In the genomic region with DNA sequence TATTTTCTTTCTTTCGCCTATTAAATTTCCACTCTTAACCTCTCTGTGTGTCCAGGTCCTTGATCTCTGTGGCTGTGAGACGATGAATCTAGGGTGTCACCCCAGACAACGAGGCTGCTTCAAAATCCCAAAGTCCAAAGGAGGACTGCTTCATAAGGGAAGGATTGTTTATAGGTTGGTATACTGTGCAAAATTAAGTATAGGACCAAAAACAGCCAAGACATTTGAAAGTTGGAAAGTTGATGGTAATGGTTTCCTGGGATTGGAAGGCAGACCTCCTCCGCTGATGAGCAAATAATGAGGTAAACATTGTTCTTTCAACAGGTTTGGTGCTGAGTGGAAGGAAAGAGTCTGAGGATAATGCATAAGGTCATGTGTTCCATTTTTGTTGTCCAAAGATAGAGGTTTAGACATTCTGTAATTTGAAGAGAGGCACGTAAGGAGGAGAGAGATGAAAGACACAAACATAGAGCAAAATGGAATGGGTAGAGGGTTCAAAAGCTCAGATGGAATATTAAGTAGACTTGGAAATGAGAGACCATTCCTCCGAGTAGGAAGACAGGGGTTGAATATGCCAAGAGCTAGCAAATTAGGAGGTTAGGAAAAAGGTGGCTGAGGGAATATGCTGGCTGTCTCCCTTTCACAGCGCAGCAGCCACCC, we compare ENCODE assay signal across 8 cellular contexts. TPM values are rescaled to one million over a fixed set of nuclear protein-coding genes. Genes with fewer than 3 reads are reported as not detected.
A peak's percentile ranks its signal among the peaks of the same experiment; 100 is the strongest.
DNase-seq lines count a peak whose midpoint lies in the region; ATAC-seq and TF ChIP-seq lines count a peak whose summit lies in the region.

No MANE protein-coding gene starts in this region.

- H3K9me3 Mint-ChIP-seq in CD8-positive, alpha-beta memory T cell, result peaks cover 0 to 6% (median 5%) of the 10 kb centered on the region in 5 donors

- H3K9me3 ChIP-seq in CD8-positive, alpha-beta memory T cell (ENCODE audit: low read length), result no peaks in the 10 kb centered on the region
- H3K9me3 ChIP-seq in osteoblast (ENCODE audit: low read depth, low read length), result no peaks in the 10 kb centered on the region

- intact Hi-C loops in dorsolateral prefrontal cortex (cut with DNase I), result loop anchor here (2.0 to 10.0 kb wide), 4 partner anchors 37 to 115 kb away; no protein-coding TSS in a partner anchor

- peaks cover 0 to 11% (median 3%) of the 10 kb centered on the region in 3 donors for H3K36me3 Mint-ChIP-seq in CD8-positive, alpha-beta memory T cell

- H3K79me2 ChIP-seq in osteoblast (ENCODE audit: insufficient read depth, low read length), result no peaks in the 10 kb centered on the region

- TF ChIP-seq CTCF in NB4 (IDR thresholded peaks at IDR 0.05; ENCODE audit: low read depth, low read length) (no peak), dorsolateral prefrontal cortex (IDR thresholded peaks at IDR 0.05 in 54 of 56, conservative IDR thresholded peaks at IDR 0.05 in 2 of 56; ENCODE audit: low read depth in 1 of 56, partially characterized antibody in 56 of 56) (no peak), osteoblast (IDR thresholded peaks at IDR 0.05; ENCODE audit: extremely low read depth, low read depth, low read length) (no peak)

- TF ChIP-seq POLR2A in NB4 (IDR thresholded peaks at IDR 0.05; ENCODE audit: extremely low read depth, insufficient read length), result no peak

- H3K27me3 Mint-ChIP-seq in CD8-positive, alpha-beta memory T cell, result peaks cover 37 to 42% of the 10 kb centered on the region in 2 donors

- peaks cover 3% of the 10 kb centered on the region for H4K20me1 ChIP-seq in osteoblast (ENCODE audit: insufficient read depth, low read length)

- CTCF ChIA-PET in CD8-positive, alpha-beta memory T cell (lab: Charles Lee), result interaction anchor here (1.1 to 6.9 kb wide), 7 partner anchors 11 to 142 kb away, joined by 3 to 48 read pairs (median 3); no protein-coding TSS in a partner anchor

- H2AFZ ChIP-seq in osteoblast (ENCODE audit: low read length), result peak overlapping the region; percentile 97

- H3K27ac ChIP-seq in CD8-positive, alpha-beta memory T cell (ENCODE audit: low read depth, low read length), result peak overlapping the region; percentile 77
- H3K27ac ChIP-seq in dorsolateral prefrontal cortex (peak overlapping the region in 6 of 59 donors; percentile 79 to 94 (median 86)), osteoblast (ENCODE audit: low read depth, low read length) (peak overlapping the region; percentile 42)

- peaks cover 49 to 70% (median 58%) of the 10 kb centered on the region in 3 donors for H3K4me1 Mint-ChIP-seq in CD8-positive, alpha-beta memory T cell

- peak overlapping the region; percentile 99 for H3K4me3 ChIP-seq in CD8-positive, alpha-beta memory T cell (ENCODE audit: low read length)
- H3K4me3 ChIP-seq in NB4 (ENCODE audit: low read depth, low read length), result peak overlapping the region; percentile 83
- peak overlapping the region in 58 of 59 donors; percentile 49 to 98 (median 80) for H3K4me3 ChIP-seq in dorsolateral prefrontal cortex
- peak overlapping the region; percentile 94 for H3K4me3 ChIP-seq in osteoblast (ENCODE audit: insufficient read depth, low read length)

- DNase-seq in CD8-positive, alpha-beta memory T cell, result no peak
- no peak for DNase-seq in NB4 (ENCODE audit: low read depth)
- DNase-seq in dorsolateral prefrontal cortex, result no peak
- no peak for DNase-seq in osteoblast (ENCODE audit: insufficient read length, low spot score, missing footprints)
- no peak for DNase-seq in NCI-H146 treated with DMSO at 0.1 percent for 48 hours (lab: John Stamatoyannopoulos, UW; ENCODE audit: unreplicated experiment)
- DNase-seq in amygdala (lab: John Stamatoyannopoulos, UW), result no peak

- peak overlapping the region; percentile 1 to 97 (median 92) for H3K4me3 Mint-ChIP-seq in CD8-positive, alpha-beta memory T cell

- H3K27me3 ChIP-seq in CD8-positive, alpha-beta memory T cell (ENCODE audit: insufficient read depth, low read length, poor library complexity, severe bottlenecking), result no peaks in the 10 kb centered on the region
- no peaks in the 10 kb centered on the region for H3K27me3 ChIP-seq in dorsolateral prefrontal cortex
- no peaks in the 10 kb centered on the region for H3K27me3 ChIP-seq in osteoblast (ENCODE audit: insufficient read depth, low read length)

- POLR2A ChIA-PET in CD8-positive, alpha-beta memory T cell (lab: Charles Lee), result interaction anchor here (1.1 to 2.5 kb wide), 2 partner anchors 58 to 143 kb away, joined by 4 to 13 read pairs; no protein-coding TSS in a partner anchor

- H3K4me2 ChIP-seq in osteoblast (ENCODE audit: insufficient read depth, low read length), result peak overlapping the region; percentile 100

- no peaks in the 10 kb centered on the region for H3K36me3 ChIP-seq in CD8-positive, alpha-beta memory T cell (ENCODE audit: insufficient read depth, low read length)
- no peaks in the 10 kb centered on the region for H3K36me3 ChIP-seq in osteoblast (ENCODE audit: insufficient read depth, low read length)

- H3K4me1 ChIP-seq in CD8-positive, alpha-beta memory T cell (ENCODE audit: insufficient read depth, low read length), result peaks cover 31% of the 10 kb centered on the region
- peaks cover 24% of the 10 kb centered on the region for H3K4me1 ChIP-seq in osteoblast (ENCODE audit: insufficient read depth, low read length)

- H3K27ac Mint-ChIP-seq in CD8-positive, alpha-beta memory T cell, result peak overlapping the region in 1 of 8 donors; percentile 98

- ATAC-seq in GM21526 (IDR thresholded peaks at IDR 0.05; ENCODE audit: low FRiP score, unreplicated experiment), result no peak
- no peak for ATAC-seq in HG03460 (IDR thresholded peaks at IDR 0.05; ENCODE audit: unreplicated experiment)

RNA-seq across cellular contexts. Expression of a gene that starts 24.8 kb away (rescaled TPM):
- under 1 TPM; 0.66 to 0.73 TPM for total RNA-seq in CD8-positive, alpha-beta memory T cell
- polyA plus RNA-seq in CD8-positive, alpha-beta memory T cell, result not detected
- total RNA-seq in dorsolateral prefrontal cortex (1 to 10 TPM in 21 of 120 experiments, under 1 TPM in 96, not detected in 3; 0.16 to 1.7 (median 0.59) TPM), osteoblast (0.88 and 1.1 TPM in 2 replicates)

RNA-seq across cellular contexts. Expression of a gene that starts 56.5 kb away (rescaled TPM):
- 10 to 100 TPM; 67.7 to 69.2 TPM for total RNA-seq in CD8-positive, alpha-beta memory T cell
- 61.6 TPM for polyA plus RNA-seq in CD8-positive, alpha-beta memory T cell
- 10 to 100 TPM; 31.7 to 61.4 (median 42.6) TPM for total RNA-seq in dorsolateral prefrontal cortex
- total RNA-seq in osteoblast, result 53.6 and 63.6 TPM in 2 replicates
